ENCODE assay signal across 17 cellular contexts in genomic region chr12:52680363-52680762, GRCh38. TPM values are rescaled to one million over a fixed set of nuclear protein-coding genes. Genes with fewer than 3 reads are reported as not detected.
A peak's percentile ranks its signal among the peaks of the same experiment; 100 is the strongest.
DNase-seq lines count a peak whose midpoint lies in the region; ATAC-seq and TF ChIP-seq lines count a peak whose summit lies in the region.
"Had no signal": no experiment of that assay in that cellular context is flagged by ENCODE, and none has a peak within 500 bp of the region (broad histone marks: within the 10 kb centered on the region; RNA-seq: fewer than 3 reads in every experiment).

Gene KRT1 (minus strand): TSS chr12:52680407. CDS start chr12:52680348, 59 bp downstream.

- H4K20me1 ChIP-seq in Loucy (ENCODE audit: insufficient read depth, low read length, poor library complexity, severe bottlenecking) = no peaks in the 10 kb centered on the region

- peak within 1 kb of the TSS; percentile 44 for H3K4me2 ChIP-seq in Loucy (ENCODE audit: low read depth, low read length, poor library complexity, severe bottlenecking)

- no peak for DNase-seq in activated CD8-positive, alpha-beta T cell treated with anti-CD3 and anti-CD28 coated beads, Interleukin-2, amount 10 ng/mL, durations not matched to agents 7 days and 5 days
- DNase-seq in activated CD8-positive, alpha-beta T cell treated with anti-CD3 and anti-CD28 coated beads for 36 hours = no peak
- DNase-seq in immature natural killer cell (no peak), type B pancreatic cell (ENCODE audit: extremely low spot score, unreplicated experiment) (no peak)
- DNase-seq: H9, Karpas-422, MM.1S, NCI-H1105, NCI-H1694, NCI-H510A treated with DMSO at 0.1 percent for 48 hours, Peyer's patch had no signal

- ATAC-seq in activated CD8-positive, alpha-beta T cell treated with anti-CD3 and anti-CD28 coated beads, Interleukin-2, amount 10 ng/mL, durations not matched to agents 7 days and 5 days = no peak
- ATAC-seq in activated CD8-positive, alpha-beta T cell treated with anti-CD3 and anti-CD28 coated beads for 36 hours = no peak
- no peak for ATAC-seq in GM19455 (IDR thresholded peaks at IDR 0.05; ENCODE audit: unreplicated experiment)
- no peak for ATAC-seq in HG03025 (IDR thresholded peaks at IDR 0.05; ENCODE audit: low FRiP score, unreplicated experiment)
- ATAC-seq: Right ventricle myocardium inferior had no signal

- CTCF ChIA-PET in activated CD8-positive, alpha-beta T cell treated with anti-CD3 and anti-CD28 coated beads, Interleukin-2, amount 10 ng/mL, durations not matched to agents 7 days and 5 days (lab: Charles Lee) = interaction anchor here (1.1 to 2.8 kb wide), 8 partner anchors 10 to 205 kb away, joined by 3 to 13 read pairs (median 8); no protein-coding TSS in a partner anchor
- CTCF ChIA-PET in activated CD8-positive, alpha-beta T cell treated with anti-CD3 and anti-CD28 coated beads for 36 hours (lab: Charles Lee) = interaction anchor here (0.8 to 1.6 kb wide), 11 partner anchors 8 to 204 kb away, joined by 3 to 6 read pairs (median 3); no protein-coding TSS in a partner anchor

- no peaks in the 10 kb centered on the region for H3K36me3 Mint-ChIP-seq in activated CD8-positive, alpha-beta T cell treated with anti-CD3 and anti-CD28 coated beads, Interleukin-2, amount 10 ng/mL, durations not matched to agents 7 days and 5 days (ENCODE audit: low read depth)
- no peaks in the 10 kb centered on the region for H3K36me3 Mint-ChIP-seq in activated CD8-positive, alpha-beta T cell treated with anti-CD3 and anti-CD28 coated beads for 36 hours (ENCODE audit: low read depth)
- no peaks in the 10 kb centered on the region for H3K36me3 Mint-ChIP-seq in immature natural killer cell
- H3K36me3 Mint-ChIP-seq in type B pancreatic cell = peaks cover 3% of the 10 kb centered on the region

- H3K36me3 ChIP-seq in Loucy (ENCODE audit: insufficient read depth, low read length) = no peaks in the 10 kb centered on the region
- H3K36me3 ChIP-seq: Peyer's patch had no signal

- H3K4me1 Mint-ChIP-seq in activated CD8-positive, alpha-beta T cell treated with anti-CD3 and anti-CD28 coated beads, Interleukin-2, amount 10 ng/mL, durations not matched to agents 7 days and 5 days (ENCODE audit: low read depth) = peaks cover 25% of the 10 kb centered on the region
- H3K4me1 Mint-ChIP-seq in activated CD8-positive, alpha-beta T cell treated with anti-CD3 and anti-CD28 coated beads for 36 hours (ENCODE audit: low read depth) = peaks cover 33% of the 10 kb centered on the region
- H3K4me1 Mint-ChIP-seq in immature natural killer cell = peaks cover 24 to 29% of the 10 kb centered on the region in 2 donors
- H3K4me1 Mint-ChIP-seq in type B pancreatic cell (ENCODE audit: unreplicated experiment) = no peaks in the 10 kb centered on the region

- no peaks in the 10 kb centered on the region for H3K9me2 ChIP-seq in Loucy (replicated peaks; ENCODE audit: low read depth, low read length)

- no peaks in the 10 kb centered on the region for H3K9me3 Mint-ChIP-seq in activated CD8-positive, alpha-beta T cell treated with anti-CD3 and anti-CD28 coated beads, Interleukin-2, amount 10 ng/mL, durations not matched to agents 7 days and 5 days (ENCODE audit: insufficient read depth)
- H3K9me3 Mint-ChIP-seq in activated CD8-positive, alpha-beta T cell treated with anti-CD3 and anti-CD28 coated beads for 36 hours = no peaks in the 10 kb centered on the region
- H3K9me3 Mint-ChIP-seq in immature natural killer cell (no peaks in the 10 kb centered on the region), type B pancreatic cell (no peaks in the 10 kb centered on the region)
- H3K9me3 Mint-ChIP-seq: H9 had no signal

- H3K27ac Mint-ChIP-seq in activated CD8-positive, alpha-beta T cell treated with anti-CD3 and anti-CD28 coated beads, Interleukin-2, amount 10 ng/mL, durations not matched to agents 7 days and 5 days = peak within 1 kb of the TSS; percentile 16
- no peak within 1 kb of the TSS for H3K27ac Mint-ChIP-seq in activated CD8-positive, alpha-beta T cell treated with anti-CD3 and anti-CD28 coated beads for 36 hours
- H3K27ac Mint-ChIP-seq in immature natural killer cell (peak within 1 kb of the TSS in 5 of 6 donors; percentile 55 to 85 (median 75)), type B pancreatic cell (peak within 1 kb of the TSS; percentile 73)
- H3K27ac Mint-ChIP-seq: H9 had no signal

- POLR2A ChIA-PET in activated CD8-positive, alpha-beta T cell treated with anti-CD3 and anti-CD28 coated beads, Interleukin-2, amount 10 ng/mL, durations not matched to agents 7 days and 5 days (lab: Charles Lee) = interaction anchor here (0.9 kb wide), 1 partner anchor 98 kb away, joined by 3 read pairs; no protein-coding TSS in a partner anchor
- POLR2A ChIA-PET in activated CD8-positive, alpha-beta T cell treated with anti-CD3 and anti-CD28 coated beads for 36 hours (lab: Charles Lee) = interaction anchor here (1.3 kb wide), 1 partner anchor 11 kb away, joined by 3 read pairs; no protein-coding TSS in a partner anchor

- H3K27me3 Mint-ChIP-seq in activated CD8-positive, alpha-beta T cell treated with anti-CD3 and anti-CD28 coated beads, Interleukin-2, amount 10 ng/mL, durations not matched to agents 7 days and 5 days (ENCODE audit: low read depth) = peaks cover 35% of the 10 kb centered on the region
- no peaks in the 10 kb centered on the region for H3K27me3 Mint-ChIP-seq in activated CD8-positive, alpha-beta T cell treated with anti-CD3 and anti-CD28 coated beads for 36 hours
- H3K27me3 Mint-ChIP-seq in immature natural killer cell (ENCODE audit: low read depth in 3 of 3) (peaks cover 12 to 20% (median 16%) of the 10 kb centered on the region in 3 donors), type B pancreatic cell (peaks cover 23% of the 10 kb centered on the region)

- no peaks in the 10 kb centered on the region for H3K9me3 ChIP-seq in Loucy (ENCODE audit: insufficient read depth, low read depth, low read length)
- H3K9me3 ChIP-seq: Peyer's patch had no signal

- H3K4me1 ChIP-seq in Loucy (ENCODE audit: insufficient read depth, low read length, poor library complexity, severe bottlenecking) = peaks cover 41% of the 10 kb centered on the region

- H3F3A ChIP-seq in Loucy (ENCODE audit: low read depth) = no peaks in the 10 kb centered on the region

- no peaks in the 10 kb centered on the region for H3K79me2 ChIP-seq in Loucy (ENCODE audit: insufficient read depth, low read length)

- TF ChIP-seq CTCF in activated CD8-positive, alpha-beta T cell treated with anti-CD3 and anti-CD28 coated beads for 36 hours (IDR thresholded peaks at IDR 0.05) = no peak
- TF ChIP-seq CTCF in Loucy (conservative IDR thresholded peaks at IDR 0.05; ENCODE audit: low read length) (no peak), type B pancreatic cell (conservative IDR thresholded peaks at IDR 0.05) (no peak)

- intact Hi-C loops in activated CD8-positive, alpha-beta T cell treated with anti-CD3 and anti-CD28 coated beads for 36 hours (cut with micrococcal nuclease) = no loop called here

- 0 out of 2 replicates have a peak within 1 kb of the TSS, but pooled peaks have one; percentile 16 for H2AFZ ChIP-seq in Loucy (ENCODE audit: low read length)

- H3K27me3 ChIP-seq in Loucy (ENCODE audit: insufficient read depth, low read length, poor library complexity, severe bottlenecking) = no peaks in the 10 kb centered on the region
- H3K27me3 ChIP-seq: Peyer's patch had no signal

- H3K4me3 Mint-ChIP-seq in activated CD8-positive, alpha-beta T cell treated with anti-CD3 and anti-CD28 coated beads, Interleukin-2, amount 10 ng/mL, durations not matched to agents 7 days and 5 days = peak within 1 kb of the TSS; percentile 26
- H3K4me3 Mint-ChIP-seq in activated CD8-positive, alpha-beta T cell treated with anti-CD3 and anti-CD28 coated beads for 36 hours = no peak within 1 kb of the TSS
- H3K4me3 Mint-ChIP-seq in immature natural killer cell (peak within 1 kb of the TSS in 3 of 5 donors; percentile 4 to 55 (median 15)), type B pancreatic cell (peak within 1 kb of the TSS; percentile 90)
- H3K4me3 Mint-ChIP-seq: H9 had no signal

- no peak within 1 kb of the TSS for H3K9ac ChIP-seq in Loucy (ENCODE audit: low read depth, low read length, poor library complexity, severe bottlenecking)

- H3K4me3 ChIP-seq in Loucy (ENCODE audit: low read length, poor library complexity, severe bottlenecking) = no peak within 1 kb of the TSS
- H3K4me3 ChIP-seq: Peyer's patch had no signal

RNA-seq across cellular contexts. Expression of gene KRT1, which starts in this region (rescaled TPM):
- total RNA-seq in activated CD8-positive, alpha-beta T cell treated with anti-CD3 and anti-CD28 coated beads, Interleukin-2, amount 10 ng/mL, durations not matched to agents 7 days and 5 days = not detected
- total RNA-seq in activated CD8-positive, alpha-beta T cell treated with anti-CD3 and anti-CD28 coated beads for 36 hours = not detected
- polyA plus RNA-seq in immature natural killer cell = not detected
- 269 and 837 TPM in 2 replicates for total RNA-seq in type B pancreatic cell (ENCODE audit: low replicate concordance)
- total RNA-seq: A673, H9, HT-29, Right ventricle myocardium inferior had no signal

Comparison
In these comparisons a context has a peak if more than half of its experiments do, and no peak if none do; other contexts are left out.
1. RNA of gene KRT1 (total RNA-seq): 269 to 837 TPM in type B pancreatic cell; not detected in activated CD8-positive, alpha-beta T cell treated with anti-CD3 and anti-CD28 coated beads, Interleukin-2, amount 10 ng/mL, durations not matched to agents 7 days and 5 days and not detected in activated CD8-positive, alpha-beta T cell treated with anti-CD3 and anti-CD28 coated beads for 36 hours; every median in the first group is over 100 times any median in the second.